Comparison of ENCODE assay signal across 8 cellular contexts in the genomic region with DNA sequence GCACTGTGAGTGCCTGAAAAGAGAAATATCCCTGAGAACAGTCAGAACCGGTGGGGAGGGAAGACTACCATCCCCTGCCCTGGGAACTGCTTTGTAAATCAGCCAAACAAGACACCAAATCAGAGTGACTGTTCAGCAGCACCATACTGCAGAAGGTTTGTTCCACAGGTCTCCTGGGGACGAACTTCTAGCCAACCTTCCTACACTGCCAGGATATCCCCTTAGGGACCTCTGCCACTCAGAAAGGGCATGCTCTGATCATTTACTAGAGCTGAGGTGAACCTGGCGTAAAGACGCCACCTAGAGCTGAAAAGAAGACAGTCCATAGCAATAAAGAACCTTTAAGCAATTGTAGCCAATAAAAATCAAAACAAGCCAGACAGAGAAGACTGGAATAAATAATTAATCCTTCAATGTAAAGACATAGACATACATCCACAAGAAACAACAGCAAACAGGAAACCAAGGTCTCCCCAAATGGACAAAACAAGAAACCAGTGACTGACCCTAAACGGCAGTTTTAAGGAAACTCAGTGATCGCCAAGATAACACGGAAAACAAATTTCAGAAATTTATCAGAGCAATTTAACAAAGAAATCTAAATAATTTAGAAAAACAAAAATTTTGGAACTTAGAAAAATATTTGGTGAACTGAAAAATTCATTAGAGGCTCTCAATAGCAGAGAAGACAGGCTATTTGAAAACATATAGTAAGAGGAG.
DNase-seq lines count a peak whose midpoint lies in the region; ATAC-seq and TF ChIP-seq lines count a peak whose summit lies in the region.

No MANE protein-coding gene starts in this region.

- H3K9me3 Mint-ChIP-seq in brain: peaks cover 3 to 24% (median 8%) of the 10 kb centered on the region in 5 experiments
- peaks cover 34 to 39% of the 10 kb centered on the region in 2 donors for H3K9me3 Mint-ChIP-seq in stimulated activated naive B cell treated with anti-CD40 and anti-IgM and Interleukin-4, amounts not matched to agents 10 μg/mL and 1 μg/mL and 100 μg/mL, for 72 hours

- H3K4me3 ChIP-seq in NB4 (ENCODE audit: low read depth, low read length): no peak overlapping the region

- peak; percentile 2 for DNase-seq in NCI-H1694 (lab: John Stamatoyannopoulos, UW)
- DNase-seq in NCI-H1694 treated with DMSO at 0.1 percent for 48 hours (lab: John Stamatoyannopoulos, UW): no peak
- peak; percentile 86 for DNase-seq in NB4 (ENCODE audit: low read depth)
- peak in 4 of 5 experiments; percentile 17 to 85 (median 38) for DNase-seq in T-helper 2 cell
- DNase-seq in left lobe of liver (ENCODE audit: low spot score): peak; percentile 61
- peak; percentile 73 for DNase-seq in stimulated activated naive B cell treated with anti-CD40 and anti-IgM and Interleukin-4, amounts not matched to agents 10 μg/mL and 1 μg/mL and 100 μg/mL, for 72 hours

- H3K27me3 Mint-ChIP-seq in brain: peaks cover 3% of the 10 kb centered on the region
- no peaks in the 10 kb centered on the region for H3K27me3 Mint-ChIP-seq in stimulated activated naive B cell treated with anti-CD40 and anti-IgM and Interleukin-4, amounts not matched to agents 10 μg/mL and 1 μg/mL and 100 μg/mL, for 72 hours

- TF ChIP-seq CTCF in NB4 (IDR thresholded peaks at IDR 0.05; ENCODE audit: low read depth, low read length) (peak; percentile 63), brain (conservative IDR thresholded peaks at IDR 0.05) (peak; percentile 31 to 45)

- no peak overlapping the region for H3K27ac Mint-ChIP-seq in brain
- H3K27ac Mint-ChIP-seq in stimulated activated naive B cell treated with anti-CD40 and anti-IgM and Interleukin-4, amounts not matched to agents 10 μg/mL and 1 μg/mL and 100 μg/mL, for 72 hours: peak overlapping the region; percentile 98

- H3K36me3 Mint-ChIP-seq in brain: no peaks in the 10 kb centered on the region
- peaks cover 70 to 75% of the 10 kb centered on the region in 2 donors for H3K36me3 Mint-ChIP-seq in stimulated activated naive B cell treated with anti-CD40 and anti-IgM and Interleukin-4, amounts not matched to agents 10 μg/mL and 1 μg/mL and 100 μg/mL, for 72 hours

- H3K4me3 Mint-ChIP-seq in brain: no peak overlapping the region
- peak overlapping the region; percentile 90 to 93 for H3K4me3 Mint-ChIP-seq in stimulated activated naive B cell treated with anti-CD40 and anti-IgM and Interleukin-4, amounts not matched to agents 10 μg/mL and 1 μg/mL and 100 μg/mL, for 72 hours

- no peak for TF ChIP-seq POLR2A in NB4 (IDR thresholded peaks at IDR 0.05; ENCODE audit: extremely low read depth, insufficient read length)

- ATAC-seq in HG02678 (IDR thresholded peaks at IDR 0.05; ENCODE audit: unreplicated experiment) (peak; percentile 84), left lobe of liver (peak; percentile 91)
- peak; percentile 90 to 91 for ATAC-seq in stimulated activated naive B cell treated with anti-CD40 and anti-IgM and Interleukin-4, amounts not matched to agents 10 μg/mL and 1 μg/mL and 100 μg/mL, for 72 hours (replicated peaks)

- H3K4me1 Mint-ChIP-seq in brain: no peaks in the 10 kb centered on the region
- H3K4me1 Mint-ChIP-seq in stimulated activated naive B cell treated with anti-CD40 and anti-IgM and Interleukin-4, amounts not matched to agents 10 μg/mL and 1 μg/mL and 100 μg/mL, for 72 hours: peaks cover 41 to 89% of the 10 kb centered on the region in 2 donors

Comparison
In these comparisons a context has a peak if more than half of its experiments do, and no peak if none do; other contexts are left out.
1. H3K4me3 Mint-ChIP-seq: peak in stimulated activated naive B cell treated with anti-CD40 and anti-IgM and Interleukin-4, amounts not matched to agents 10 μg/mL and 1 μg/mL and 100 μg/mL, for 72 hours (2 of 2); none in brain (0 of 5).
2. Peak in every context shown above with its lines, with median percentiles within 50 percentile points of each other: ATAC-seq.